15 cellular contexts compared by ENCODE assay signal in genomic region chr6:4903751-4904370, GRCh38.
A peak's percentile ranks its signal among the peaks of the same experiment; 100 is the strongest.
DNase-seq lines count a peak whose midpoint lies in the region; ATAC-seq and TF ChIP-seq lines count a peak whose summit lies in the region.
"Had no signal": no experiment of that assay in that cellular context is flagged by ENCODE, and none has a peak within 500 bp of the region (broad histone marks: within the 10 kb centered on the region; RNA-seq: fewer than 3 reads in every experiment).

No MANE protein-coding gene starts in this region.

- peaks cover 5% of the 10 kb centered on the region for H3K4me1 ChIP-seq in BE2C
- H3K4me1 ChIP-seq in Peyer's patch: peaks cover 0 to 20% (median 0%) of the 10 kb centered on the region in 4 donors
- H3K4me1 ChIP-seq: HAP-1 had no signal

- H3K27me3 ChIP-seq in BE2C: no peaks in the 10 kb centered on the region
- H3K27me3 ChIP-seq in Peyer's patch: no peaks in the 10 kb centered on the region

- TF ChIP-seq CTCF in BE2C (IDR thresholded peaks at IDR 0.05; ENCODE audit: low read depth, low read length) (no peak), omental fat pad (IDR thresholded peaks at IDR 0.05) (no peak), Peyer's patch (IDR thresholded peaks at IDR 0.05) (no peak)

- H3K36me3 ChIP-seq in BE2C (peaks cover 14% of the 10 kb centered on the region), Peyer's patch (peaks cover 0 to under 1% (median 0%) of the 10 kb centered on the region in 3 donors)
- H3K36me3 ChIP-seq: HAP-1 had no signal

- H3K4me3 ChIP-seq in BE2C (ENCODE audit: low read depth, low read length) (no peak overlapping the region), Peyer's patch (no peak overlapping the region)
- H3K4me3 ChIP-seq: HAP-1 had no signal

- no peak overlapping the region for H3K27ac ChIP-seq in Peyer's patch

- DNase-seq in BE2C (peak; percentile 25), GM04504 (ENCODE audit: low read depth) (peak; percentile 16), cerebellar cortex (ENCODE audit: low spot score) (peak; percentile 72), omental fat pad (ENCODE audit: low spot score) (no peak), HK-2 (ENCODE audit: unreplicated experiment) (no peak), Peyer's patch (no peak)
- DNase-seq: MV-4-11, NCI-H1417 treated with DMSO at 0.1 percent for 48 hours, NCI-H2029 treated with DMSO at 0.1 percent for 48 hours, NCI-H524 treated with DMSO at 0.1 percent for 48 hours, Right ventricle myocardium superior had no signal

- ATAC-seq in omental fat pad (ENCODE audit: low FRiP score) (peak; percentile 31), HG02571 (IDR thresholded peaks at IDR 0.05; ENCODE audit: unreplicated experiment) (no peak), GM18519 (IDR thresholded peaks at IDR 0.05; ENCODE audit: low FRiP score, unreplicated experiment) (no peak)
- ATAC-seq: Panc1 had no signal

- H3K9me3 ChIP-seq in BE2C (no peaks in the 10 kb centered on the region), Peyer's patch (no peaks in the 10 kb centered on the region)
- H3K9me3 ChIP-seq: HAP-1 had no signal

- TF ChIP-seq POLR2A in Peyer's patch (IDR thresholded peaks at IDR 0.05): no peak

Comparison
In these comparisons a context has a peak if more than half of its experiments do, and no peak if none do; other contexts are left out.
1. DNase-seq: peak in BE2C (single experiment), GM04504 (single experiment) and cerebellar cortex (single experiment); none in omental fat pad (single experiment), HK-2 (single experiment) and Peyer's patch (0 of 3).